14 cellular contexts compared by ENCODE assay signal in the genomic region with DNA sequence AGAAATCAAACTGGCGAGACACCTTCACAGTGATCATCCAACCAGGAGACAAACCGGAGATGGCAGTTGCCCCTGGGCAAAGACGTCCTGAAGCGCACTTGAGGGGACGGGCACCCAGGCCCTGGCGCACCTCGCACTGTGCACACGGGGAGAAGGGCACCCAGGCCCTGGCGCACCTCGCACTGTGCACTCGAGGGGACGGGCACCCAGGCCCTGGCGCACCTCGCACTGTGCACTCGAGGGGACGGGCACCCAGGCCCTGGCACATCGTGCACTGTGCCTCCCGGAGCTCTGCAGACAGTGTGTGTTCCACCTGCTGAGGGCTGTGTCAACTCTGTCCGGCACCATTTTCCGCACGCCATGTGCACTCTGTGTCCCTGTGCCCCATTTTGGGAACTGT. TPM values are rescaled to one million over a fixed set of nuclear protein-coding genes. Genes with fewer than 3 reads are reported as not detected.
DNase-seq lines count a peak whose midpoint lies in the region; ATAC-seq and TF ChIP-seq lines count a peak whose summit lies in the region.
"Had no signal": no experiment of that assay in that cellular context is flagged by ENCODE, and none has a peak within 500 bp of the region (broad histone marks: within the 10 kb centered on the region; RNA-seq: fewer than 3 reads in every experiment).

No MANE protein-coding gene starts in this region.

- DNase-seq in left cardiac atrium = peak; percentile 7
- DNase-seq in cardiac septum (ENCODE audit: low spot score) = no peak
- DNase-seq in endothelial cell (ENCODE audit: low spot score) = no peak
- peak; percentile 49 for DNase-seq in osteoblast (ENCODE audit: insufficient read length, low spot score, missing footprints)
- no peak for DNase-seq in natural killer cell
- no peak for DNase-seq in gastrocnemius medialis
- DNase-seq: BE2C; CD4-positive, alpha-beta memory T cell; DMS79 had no signal

- H3K4me2 ChIP-seq in osteoblast (ENCODE audit: insufficient read depth, low read length) = no peak overlapping the region

- no peaks in the 10 kb centered on the region for H3K4me1 Mint-ChIP-seq in endothelial cell (ENCODE audit: unreplicated experiment)
- peaks cover 20 to 27% of the 10 kb centered on the region in 2 donors for H3K4me1 Mint-ChIP-seq in natural killer cell

- H3K4me1 ChIP-seq in osteoblast (ENCODE audit: insufficient read depth, low read length) = no peaks in the 10 kb centered on the region
- no peaks in the 10 kb centered on the region for H3K4me1 ChIP-seq in gastrocnemius medialis
- H3K4me1 ChIP-seq: BE2C, HAP-1 had no signal

- no peak overlapping the region for H3K27ac ChIP-seq in osteoblast (ENCODE audit: low read depth, low read length)
- H3K27ac ChIP-seq in gastrocnemius medialis = no peak overlapping the region
- H3K27ac ChIP-seq: C4-2B had no signal

- H3K36me3 ChIP-seq in osteoblast (ENCODE audit: insufficient read depth, low read length) (peaks cover 59% of the 10 kb centered on the region), gastrocnemius medialis (peaks cover 0 to 87% of the 10 kb centered on the region in 2 donors)

- no peak overlapping the region for H2AFZ ChIP-seq in osteoblast (ENCODE audit: low read length)

- H3K27me3 Mint-ChIP-seq in endothelial cell (ENCODE audit: unreplicated experiment) (peaks cover 6% of the 10 kb centered on the region), natural killer cell (ENCODE audit: low read depth in 2 of 2) (no peaks in the 10 kb centered on the region)
- H3K27me3 Mint-ChIP-seq: CD4-positive, alpha-beta memory T cell had no signal

- ATAC-seq in left cardiac atrium = no peak
- ATAC-seq in natural killer cell = no peak
- no peak for ATAC-seq in gastrocnemius medialis
- ATAC-seq in GM21515 (IDR thresholded peaks at IDR 0.05; ENCODE audit: unreplicated experiment) = no peak
- ATAC-seq: GM12878 had no signal

- TF ChIP-seq CTCF in endothelial cell (IDR thresholded peaks at IDR 0.05; ENCODE audit: unreplicated experiment) (no peak), osteoblast (IDR thresholded peaks at IDR 0.05; ENCODE audit: extremely low read depth, low read depth, low read length) (no peak), natural killer cell (IDR thresholded peaks at IDR 0.05) (no peak), gastrocnemius medialis (IDR thresholded peaks at IDR 0.05 in 4 of 5, conservative IDR thresholded peaks at IDR 0.05 in 1 of 5) (no peak)

- TF ChIP-seq POLR2A in gastrocnemius medialis (IDR thresholded peaks at IDR 0.05) = no peak

- H3K4me3 Mint-ChIP-seq in endothelial cell (ENCODE audit: unreplicated experiment) (peak overlapping the region; percentile 53), natural killer cell (no peak overlapping the region)
- H3K4me3 Mint-ChIP-seq: CD4-positive, alpha-beta memory T cell had no signal

- in situ Hi-C loops in gastrocnemius medialis (cut with MboI; ENCODE audit: low sequenced_read_pairs in 4 of 4) = no loop called here

- intact Hi-C loops in left cardiac atrium (cut with DNase I) (no loop called here), cardiac septum (cut with DNase I) (no loop called here), natural killer cell (cut with micrococcal nuclease) (no loop called here), gastrocnemius medialis (cut with DNase I; ENCODE audit: low total_unique reads) (no loop called here)

- H3K27me3 ChIP-seq in osteoblast (ENCODE audit: insufficient read depth, low read length) (no peaks in the 10 kb centered on the region), gastrocnemius medialis (no peaks in the 10 kb centered on the region)
- H3K27me3 ChIP-seq: BE2C had no signal

- peaks cover 60% of the 10 kb centered on the region for H3K36me3 Mint-ChIP-seq in endothelial cell (ENCODE audit: low read depth, unreplicated experiment)
- peaks cover 42% of the 10 kb centered on the region for H3K36me3 Mint-ChIP-seq in natural killer cell

- H3K27ac Mint-ChIP-seq in endothelial cell (ENCODE audit: unreplicated experiment) (no peak overlapping the region), natural killer cell (no peak overlapping the region)
- H3K27ac Mint-ChIP-seq: CD4-positive, alpha-beta memory T cell had no signal

- H3K9me3 ChIP-seq in osteoblast (ENCODE audit: low read depth, low read length) (no peaks in the 10 kb centered on the region), gastrocnemius medialis (no peaks in the 10 kb centered on the region)
- H3K9me3 ChIP-seq: BE2C, HAP-1 had no signal

- H4K20me1 ChIP-seq in osteoblast (ENCODE audit: insufficient read depth, low read length) = peaks cover 4% of the 10 kb centered on the region

- H3K4me3 ChIP-seq in osteoblast (ENCODE audit: insufficient read depth, low read length) (no peak overlapping the region), gastrocnemius medialis (no peak overlapping the region)
- H3K4me3 ChIP-seq: GM12878, HAP-1 had no signal

- H3K9me3 Mint-ChIP-seq in endothelial cell (ENCODE audit: unreplicated experiment) (no peaks in the 10 kb centered on the region), natural killer cell (peaks cover 5 to 7% of the 10 kb centered on the region in 2 donors)

- no peaks in the 10 kb centered on the region for H3K79me2 ChIP-seq in osteoblast (ENCODE audit: insufficient read depth, low read length)

RNA-seq across cellular contexts. Expression of gene CPLX1, which starts 34.6 kb away (rescaled TPM):
- total RNA-seq in left cardiac atrium = 1 to 10 TPM; 5.6 to 9.4 TPM
- 9.4 TPM for total RNA-seq in cardiac septum
- 0.46 TPM for total RNA-seq in endothelial cell (ENCODE audit: unreplicated experiment)
- not detected in 2 replicates for total RNA-seq in osteoblast
- not detected for total RNA-seq in natural killer cell
- total RNA-seq in gastrocnemius medialis = 1 to 10 TPM in 1 of 4 donors, under 1 TPM in 1, not detected in 2; 0.91 to 1.0 TPM
- total RNA-seq: HT1080 had no signal

Comparison
In these comparisons a context has a peak if more than half of its experiments do, and no peak if none do; other contexts are left out.
1. DNase-seq: peak in left cardiac atrium (single experiment) and osteoblast (single experiment); none in cardiac septum (single experiment), endothelial cell (single experiment), natural killer cell (single experiment) and gastrocnemius medialis (0 of 2).